ENCODE assay signal across 13 cellular contexts in genomic region chr6:169097336-169098052, GRCh38.
A peak's percentile ranks its signal among the peaks of the same experiment; 100 is the strongest.
DNase-seq lines count a peak whose midpoint lies in the region; ATAC-seq, FAIRE-seq and TF ChIP-seq lines count a peak whose summit lies in the region.
"Had no signal": no experiment of that assay in that cellular context is flagged by ENCODE, and none has a peak within 500 bp of the region (broad histone marks: within the 10 kb centered on the region; RNA-seq: fewer than 3 reads in every experiment).

No MANE protein-coding gene starts in this region.

- 63% methylated on average over 13 of the region's 13 CpGs for WGBS in right lobe of liver (ENCODE audit: insufficient coverage, low coverage, low lambda C conversion rate, missing lambda C conversion rate)

- DNase-seq in COLO829 (ENCODE audit: low spot score), result peak; percentile 88
- DNase-seq in RCC 7860 (ENCODE audit: low spot score), result peak; percentile 82
- DNase-seq in fibroblast of mammary gland (ENCODE audit: low read depth), result peak; percentile 98
- peak; percentile 97 for DNase-seq in non-pigmented ciliary epithelial cell (ENCODE audit: low read depth)
- DNase-seq in right lobe of liver, result no peak
- no peak for DNase-seq in GM12891 (ENCODE audit: insufficient read length, low spot score)
- no peak for DNase-seq in dorsolateral prefrontal cortex
- DNase-seq: amygdala; CD4-positive, CD25-positive, alpha-beta regulatory T cell; foreskin keratinocyte; MM.1S; NCI-H526 treated with DMSO at 0.1 percent for 48 hours had no signal

- ATAC-seq in right lobe of liver, result no peak
- no peak for ATAC-seq in HG03095 (IDR thresholded peaks at IDR 0.05; ENCODE audit: unreplicated experiment)
- ATAC-seq: foreskin keratinocyte had no signal

- TF ChIP-seq CTCF in fibroblast of mammary gland (conservative IDR thresholded peaks at IDR 0.05; ENCODE audit: control insufficient read depth, insufficient read depth, low read depth, low read length) (no peak), right lobe of liver (IDR thresholded peaks at IDR 0.05) (no peak), dorsolateral prefrontal cortex (IDR thresholded peaks at IDR 0.05 in 54 of 56, conservative IDR thresholded peaks at IDR 0.05 in 2 of 56; ENCODE audit: low read depth in 1 of 56, partially characterized antibody in 56 of 56) (no peak)

- H3K27ac ChIP-seq in right lobe of liver (no peak overlapping the region), dorsolateral prefrontal cortex (peak overlapping the region in 1 of 59 donors; percentile 21)
- H3K27ac ChIP-seq: foreskin keratinocyte had no signal

- no peaks in the 10 kb centered on the region for H3K9me3 ChIP-seq in right lobe of liver

- no peaks in the 10 kb centered on the region for H3K27me3 ChIP-seq in right lobe of liver
- peaks cover 0 to 11% (median 0%) of the 10 kb centered on the region in 45 donors for H3K27me3 ChIP-seq in dorsolateral prefrontal cortex
- H3K27me3 ChIP-seq: foreskin keratinocyte had no signal

- intact Hi-C loops in right lobe of liver (cut with DNase I) (no loop called here), dorsolateral prefrontal cortex (cut with DNase I) (no loop called here)

- H3K4me3 ChIP-seq in fibroblast of mammary gland (ENCODE audit: control insufficient read depth, low read depth, low read length) (no peak overlapping the region), right lobe of liver (no peak overlapping the region), dorsolateral prefrontal cortex (no peak overlapping the region)

- no peaks in the 10 kb centered on the region for H3K4me1 ChIP-seq in right lobe of liver
- H3K4me1 ChIP-seq: foreskin keratinocyte had no signal

- H3K36me3 ChIP-seq in right lobe of liver, result no peaks in the 10 kb centered on the region

- no peak for TF ChIP-seq POLR2A in right lobe of liver (IDR thresholded peaks at IDR 0.05)
- TF ChIP-seq POLR2A in GM12891 (IDR thresholded peaks at IDR 0.05; ENCODE audit: low read depth, low read length), result no peak

- FAIRE-seq in RCC 7860 (lab: Jason Lieb, UNC) (peak; percentile 93), GM12891 (lab: Jason Lieb, UNC) (no peak)

TF ChIP-seq in GM12891, 5 proteins besides CTCF, POLR2A, EP300 and RAD21:
- TF ChIP-seq SPI1 (IDR thresholded peaks at IDR 0.05; ENCODE audit: low read depth, low read length) (no peak), TAF1 (IDR thresholded peaks at IDR 0.05; ENCODE audit: low read depth, low read length) (no peak)

Comparison
In these comparisons a context has a peak if more than half of its experiments do, and no peak if none do; other contexts are left out.
1. DNase-seq: peak in COLO829 (single experiment), RCC 7860 (single experiment), fibroblast of mammary gland (single experiment) and non-pigmented ciliary epithelial cell (single experiment); none in right lobe of liver (0 of 3), GM12891 (single experiment) and dorsolateral prefrontal cortex (0 of 10).